13 cellular contexts compared by ENCODE assay signal in genomic region chr1:26121854-26122773, GRCh38. TPM values are rescaled to one million over a fixed set of nuclear protein-coding genes. Genes with fewer than 3 reads are reported as not detected.
A peak's percentile ranks its signal among the peaks of the same experiment; 100 is the strongest.
DNase-seq lines count a peak whose midpoint lies in the region; ATAC-seq and TF ChIP-seq lines count a peak whose summit lies in the region.
"Had no signal": no experiment of that assay in that cellular context is flagged by ENCODE, and none has a peak within 500 bp of the region (broad histone marks: within the 10 kb centered on the region; RNA-seq: fewer than 3 reads in every experiment).

No MANE protein-coding gene starts in this region.

- H4K5ac ChIP-seq in IMR-90 (ENCODE audit: low read depth, low read length), result no peak overlapping the region

- no peak overlapping the region for H2BK15ac ChIP-seq in IMR-90 (ENCODE audit: low read depth, low read length)

- H2BK5ac ChIP-seq in IMR-90 (ENCODE audit: low read depth, low read length, poor library complexity, severe bottlenecking), result no peak overlapping the region

- H4K20me1 ChIP-seq in IMR-90 (ENCODE audit: insufficient read depth, low read length) (no peaks in the 10 kb centered on the region), neural progenitor cell (ENCODE audit: low read depth) (peaks cover 8% of the 10 kb centered on the region)

- no peaks in the 10 kb centered on the region for H3K9me3 Mint-ChIP-seq in Calu3 (ENCODE audit: low read depth, unreplicated experiment)
- H3K9me3 Mint-ChIP-seq in dendritic cell treated with granulocyte-macrophage colony-stimulating factor and Interleukin-4, amounts not matched to agents 40 ng/mL and 50 ng/mL, for 4 days, result no peaks in the 10 kb centered on the region
- H3K9me3 Mint-ChIP-seq in neural progenitor cell, result no peaks in the 10 kb centered on the region
- H3K9me3 Mint-ChIP-seq: memory B cell had no signal

- H4K8ac ChIP-seq in IMR-90 (ENCODE audit: low read depth in 2 of 2, low read length in 2 of 2), result no peak overlapping the region

- no peaks in the 10 kb centered on the region for H3F3A ChIP-seq in neural progenitor cell (ENCODE audit: low read depth)

- CTCF ChIA-PET in Calu3 (lab: Charles Lee), result no interaction called here
- CTCF ChIA-PET in IMR-90 (lab: Yijun Ruan, JAX), result interaction anchor here (0.5 to 1.1 kb wide), 2 partner anchors 48 to 774 kb away, joined by 4 to 5 read pairs; partner anchors contain the start of gene ZNF593

- H3K4me1 Mint-ChIP-seq in Calu3 (ENCODE audit: low read depth, unreplicated experiment), result peaks cover 15% of the 10 kb centered on the region
- peaks cover 48% of the 10 kb centered on the region for H3K4me1 Mint-ChIP-seq in dendritic cell treated with granulocyte-macrophage colony-stimulating factor and Interleukin-4, amounts not matched to agents 40 ng/mL and 50 ng/mL, for 4 days (ENCODE audit: low read depth)
- H3K4me1 Mint-ChIP-seq in neural progenitor cell, result no peaks in the 10 kb centered on the region

- no peak for TF ChIP-seq RAD21 in IMR-90 (IDR thresholded peaks at IDR 0.05; ENCODE audit: low read length)

- no peak for TF ChIP-seq CTCF in Calu3 (IDR thresholded peaks at IDR 0.05; ENCODE audit: unreplicated experiment)
- no peak for TF ChIP-seq CTCF in IMR-90 (conservative IDR thresholded peaks at IDR 0.05; ENCODE audit: low read depth, low read length)
- no peak for TF ChIP-seq CTCF in neural progenitor cell (IDR thresholded peaks at IDR 0.05)

- no peak overlapping the region for H3K23ac ChIP-seq in IMR-90 (ENCODE audit: low read depth, low read length)

- H2AK5ac ChIP-seq in IMR-90 (ENCODE audit: low read depth, low read length), result no peak overlapping the region

- H3K4me1 ChIP-seq in IMR-90 (ENCODE audit: control insufficient read depth, insufficient read depth, low read length) (no peaks in the 10 kb centered on the region), neural progenitor cell (no peaks in the 10 kb centered on the region)

- H3K27ac Mint-ChIP-seq in Calu3 (ENCODE audit: unreplicated experiment) (peak overlapping the region; percentile 56), neural progenitor cell (no peak overlapping the region)
- peak overlapping the region; percentile 69 for H3K27ac Mint-ChIP-seq in dendritic cell treated with granulocyte-macrophage colony-stimulating factor and Interleukin-4, amounts not matched to agents 40 ng/mL and 50 ng/mL, for 4 days
- H3K27ac Mint-ChIP-seq: memory B cell had no signal

- H3K9ac ChIP-seq in IMR-90 (ENCODE audit: low read depth, low read length) (no peak overlapping the region), neural progenitor cell (no peak overlapping the region)

- no peaks in the 10 kb centered on the region for H3K79me2 ChIP-seq in neural progenitor cell (ENCODE audit: low read depth)

- no peaks in the 10 kb centered on the region; a peak in 1 of 4 replicates for H3K79me1 ChIP-seq in IMR-90 (ENCODE audit: low read depth in 1 of 2, low read length in 2 of 2)

- H3K4ac ChIP-seq in IMR-90 (ENCODE audit: low read depth, low read length), result no peak overlapping the region

- H3K36me3 ChIP-seq in IMR-90 (ENCODE audit: control insufficient read depth, insufficient read depth, low read length), result peaks cover 6% of the 10 kb centered on the region
- peaks cover 7% of the 10 kb centered on the region for H3K36me3 ChIP-seq in neural progenitor cell

- no peak overlapping the region for H3K4me3 Mint-ChIP-seq in Calu3 (ENCODE audit: low read depth, unreplicated experiment)
- peak overlapping the region; percentile 4 for H3K4me3 Mint-ChIP-seq in dendritic cell treated with granulocyte-macrophage colony-stimulating factor and Interleukin-4, amounts not matched to agents 40 ng/mL and 50 ng/mL, for 4 days
- no peak overlapping the region for H3K4me3 Mint-ChIP-seq in neural progenitor cell
- H3K4me3 Mint-ChIP-seq: memory B cell had no signal

- POLR2A ChIA-PET in IMR-90 (lab: Charles Lee; ENCODE audit: unreplicated experiment), result no interaction called here

- H2AFZ ChIP-seq in IMR-90 (replicated peaks; ENCODE audit: low read length, poor library complexity) (no peak overlapping the region), neural progenitor cell (replicated peaks) (no peak overlapping the region)

- H3K4me2 ChIP-seq in IMR-90 (ENCODE audit: low read depth, low read length), result no peak overlapping the region
- no peak overlapping the region for H3K4me2 ChIP-seq in neural progenitor cell

- TF ChIP-seq POLR2A in IMR-90 (IDR thresholded peaks at IDR 0.05; ENCODE audit: low read depth, low read length), result no peak

- no peak overlapping the region for H2AK9ac ChIP-seq in IMR-90 (replicated peaks; ENCODE audit: low read depth, low read length, poor library complexity)

- H4K91ac ChIP-seq in IMR-90 (ENCODE audit: insufficient read depth, low read depth, low read length), result no peak overlapping the region

- no peak overlapping the region for H3K27ac ChIP-seq in IMR-90 (ENCODE audit: insufficient read depth, low read length)
- no peak overlapping the region for H3K27ac ChIP-seq in neural progenitor cell

- no peak overlapping the region for H3K56ac ChIP-seq in IMR-90 (ENCODE audit: extremely low read depth, insufficient read depth, low read length)

- no peaks in the 10 kb centered on the region for H3K9me3 ChIP-seq in IMR-90 (ENCODE audit: control insufficient read depth, insufficient read depth, low read length)
- H3K9me3 ChIP-seq in neural progenitor cell (ENCODE audit: low read depth), result no peaks in the 10 kb centered on the region

- no peak overlapping the region for H3K14ac ChIP-seq in IMR-90 (replicated peaks; ENCODE audit: low read depth, low read length)

- peaks cover 3% of the 10 kb centered on the region; the same call in 1 of the 2 replicates for H3K9me1 ChIP-seq in IMR-90 (ENCODE audit: insufficient read depth, low read length)

- H3K27me3 Mint-ChIP-seq in Calu3 (ENCODE audit: unreplicated experiment) (no peaks in the 10 kb centered on the region), neural progenitor cell (ENCODE audit: insufficient read depth, low read depth) (no peaks in the 10 kb centered on the region)
- H3K27me3 Mint-ChIP-seq in dendritic cell treated with granulocyte-macrophage colony-stimulating factor and Interleukin-4, amounts not matched to agents 40 ng/mL and 50 ng/mL, for 4 days, result no peaks in the 10 kb centered on the region
- H3K27me3 Mint-ChIP-seq: memory B cell had no signal

- no peak overlapping the region for H2BK20ac ChIP-seq in IMR-90 (ENCODE audit: low read depth, low read length)

- H3K36me3 Mint-ChIP-seq in Calu3 (ENCODE audit: insufficient read depth, unreplicated experiment) (peaks cover 30% of the 10 kb centered on the region), neural progenitor cell (peaks cover 17% of the 10 kb centered on the region)
- H3K36me3 Mint-ChIP-seq in dendritic cell treated with granulocyte-macrophage colony-stimulating factor and Interleukin-4, amounts not matched to agents 40 ng/mL and 50 ng/mL, for 4 days (ENCODE audit: low read depth), result peaks cover 25% of the 10 kb centered on the region

- H3K27me3 ChIP-seq in IMR-90 (ENCODE audit: control insufficient read depth, insufficient read depth, low read length) (no peaks in the 10 kb centered on the region), neural progenitor cell (no peaks in the 10 kb centered on the region)

- DNase-seq in Calu3 (no peak), IMR-90 (no peak), pons (ENCODE audit: low spot score) (peak; percentile 51), GDM1 (lab: John Stamatoyannopoulos, UW) (no peak), iPS-NIHi7 (ENCODE audit: extremely low spot score) (no peak), neural progenitor cell (ENCODE audit: low spot score) (no peak)
- DNase-seq: Karpas-422, NCI-H526 treated with DMSO at 0.1 percent for 48 hours had no signal

- H3K4me3 ChIP-seq in IMR-90 (ENCODE audit: insufficient read depth, low read depth, low read length), result no peak overlapping the region
- no peak overlapping the region for H3K4me3 ChIP-seq in neural progenitor cell

- intact Hi-C loops in Calu3 (cut with micrococcal nuclease; ENCODE audit: unreplicated experiment), result no loop called here
- intact Hi-C loops in IMR-90 (cut with micrococcal nuclease), result no loop called here
- intact Hi-C loops in dendritic cell treated with granulocyte-macrophage colony-stimulating factor and Interleukin-4, amounts not matched to agents 40 ng/mL and 50 ng/mL, for 4 days (cut with micrococcal nuclease), result no loop called here

- ATAC-seq in IMR-90 (ENCODE audit: low read depth), result no peak
- no peak for ATAC-seq in HG03095 (IDR thresholded peaks at IDR 0.05; ENCODE audit: unreplicated experiment)

- dilution Hi-C loops in IMR-90 (cut with HindIII; ENCODE audit: low sequenced_read_pairs, unreplicated experiment), result no loop called here

- no CpG with 5 or more reads among the region's 8 CpGs for WGBS in IMR-90 (ENCODE audit: extremely low coverage in 2 of 2, insufficient read length in 1 of 2), 2 experiments

- in situ Hi-C loops in IMR-90 (cut with MboI; ENCODE audit: low sequenced_read_pairs), result no loop called here

- no peak overlapping the region for H2BK120ac ChIP-seq in IMR-90 (ENCODE audit: low read depth, low read length)

- BruUV-seq in Calu3 (replicated peaks; lab: Mats Ljungman, UMichigan) (no TSS peak), IMR-90 (replicated peaks; lab: Mats Ljungman, UMichigan) (no TSS peak)

- H3K18ac ChIP-seq in IMR-90 (ENCODE audit: low read depth, low read length), result no peak overlapping the region

RNA-seq across cellular contexts. Expression of gene PDIK1L, which starts 10.5 kb away (rescaled TPM):
- total RNA-seq in Calu3 (2022) (11.4 and 11.9 TPM in 2 replicates), IMR-90 (2012; rRNA removed) (3.0 and 5.8 TPM in 2 replicates), neural progenitor cell (ENCODE audit: low replicate concordance) (11.0 and 12.0 TPM in 2 replicates)
- polyA plus RNA-seq in IMR-90 (2012; rRNA removed), result 1.2 and 1.4 TPM in 2 replicates
- 0.42 and 0.84 TPM in 2 replicates for polyA plus RNA-seq in IMR-90 (2012; cell fraction: cytosol; rRNA removed)
- polyA plus RNA-seq in IMR-90 (2012; cell fraction: nucleus; rRNA removed; ENCODE audit: low replicate concordance), result 0.33 and 0.53 TPM in 2 replicates

RNA-seq across cellular contexts. Expression of gene FAM110D, which starts 36.8 kb away (rescaled TPM):
- total RNA-seq in Calu3 (2022) (not detected in 2 replicates), IMR-90 (2012; rRNA removed) (not detected in 2 replicates), neural progenitor cell (ENCODE audit: low replicate concordance) (0.28 and 0.50 TPM in 2 replicates)
- not detected in 2 replicates for polyA plus RNA-seq in IMR-90 (2012; rRNA removed)
- 0.03 TPM in 1 of 2 replicates, not detected in the other for polyA plus RNA-seq in IMR-90 (2012; cell fraction: cytosol; rRNA removed)
- polyA plus RNA-seq in IMR-90 (2012; cell fraction: nucleus; rRNA removed; ENCODE audit: low replicate concordance), result 0.03 TPM in 1 of 2 replicates, not detected in the other

RNA-seq across cellular contexts. Expression of gene C1orf232, which starts 46.6 kb away (rescaled TPM):
- not detected in 2 replicates for total RNA-seq in Calu3 (2022)
- not detected in 2 replicates for total RNA-seq in IMR-90 (2012; rRNA removed)
- not detected in 2 replicates for polyA plus RNA-seq in IMR-90 (2012; rRNA removed)
- not detected in 2 replicates for polyA plus RNA-seq in IMR-90 (2012; cell fraction: cytosol; rRNA removed)
- polyA plus RNA-seq in IMR-90 (2012; cell fraction: nucleus; rRNA removed; ENCODE audit: low replicate concordance), result not detected in 2 replicates
- total RNA-seq in neural progenitor cell (ENCODE audit: low replicate concordance), result not detected in 2 replicates
- total RNA-seq: subcutaneous adipose tissue had no signal
- polyA plus RNA-seq: adipose tissue had no signal

RNA-seq across cellular contexts. Expression of gene ZNF593, which starts 47.6 kb away (rescaled TPM):
- total RNA-seq in Calu3 (2022) (22.2 and 23.1 TPM in 2 replicates), IMR-90 (2012; rRNA removed) (22.2 and 22.8 TPM in 2 replicates), neural progenitor cell (ENCODE audit: low replicate concordance) (3.3 and 13.3 TPM in 2 replicates)
- 57.7 and 78.6 TPM in 2 replicates for polyA plus RNA-seq in IMR-90 (2012; rRNA removed)
- polyA plus RNA-seq in IMR-90 (2012; cell fraction: cytosol; rRNA removed), result 79.2 and 84.3 TPM in 2 replicates
- polyA plus RNA-seq in IMR-90 (2012; cell fraction: nucleus; rRNA removed; ENCODE audit: low replicate concordance), result 27.4 and 38.4 TPM in 2 replicates

RNA-seq across cellular contexts. Expression of gene ZNF593OS, which starts 49.5 kb away (rescaled TPM):
- total RNA-seq in Calu3 (2022) (not detected in 2 replicates), IMR-90 (2012; rRNA removed) (not detected in 2 replicates), neural progenitor cell (ENCODE audit: low replicate concordance) (0.67 and 2.1 TPM in 2 replicates)
- not detected in 2 replicates for polyA plus RNA-seq in IMR-90 (2012; rRNA removed)
- polyA plus RNA-seq in IMR-90 (2012; cell fraction: cytosol; rRNA removed), result not detected in 2 replicates
- 0.14 TPM in 1 of 2 replicates, not detected in the other for polyA plus RNA-seq in IMR-90 (2012; cell fraction: nucleus; rRNA removed; ENCODE audit: low replicate concordance)
- total RNA-seq: subcutaneous adipose tissue had no signal
